ENCODE assay signal across 8 cellular contexts in the genomic region with DNA sequence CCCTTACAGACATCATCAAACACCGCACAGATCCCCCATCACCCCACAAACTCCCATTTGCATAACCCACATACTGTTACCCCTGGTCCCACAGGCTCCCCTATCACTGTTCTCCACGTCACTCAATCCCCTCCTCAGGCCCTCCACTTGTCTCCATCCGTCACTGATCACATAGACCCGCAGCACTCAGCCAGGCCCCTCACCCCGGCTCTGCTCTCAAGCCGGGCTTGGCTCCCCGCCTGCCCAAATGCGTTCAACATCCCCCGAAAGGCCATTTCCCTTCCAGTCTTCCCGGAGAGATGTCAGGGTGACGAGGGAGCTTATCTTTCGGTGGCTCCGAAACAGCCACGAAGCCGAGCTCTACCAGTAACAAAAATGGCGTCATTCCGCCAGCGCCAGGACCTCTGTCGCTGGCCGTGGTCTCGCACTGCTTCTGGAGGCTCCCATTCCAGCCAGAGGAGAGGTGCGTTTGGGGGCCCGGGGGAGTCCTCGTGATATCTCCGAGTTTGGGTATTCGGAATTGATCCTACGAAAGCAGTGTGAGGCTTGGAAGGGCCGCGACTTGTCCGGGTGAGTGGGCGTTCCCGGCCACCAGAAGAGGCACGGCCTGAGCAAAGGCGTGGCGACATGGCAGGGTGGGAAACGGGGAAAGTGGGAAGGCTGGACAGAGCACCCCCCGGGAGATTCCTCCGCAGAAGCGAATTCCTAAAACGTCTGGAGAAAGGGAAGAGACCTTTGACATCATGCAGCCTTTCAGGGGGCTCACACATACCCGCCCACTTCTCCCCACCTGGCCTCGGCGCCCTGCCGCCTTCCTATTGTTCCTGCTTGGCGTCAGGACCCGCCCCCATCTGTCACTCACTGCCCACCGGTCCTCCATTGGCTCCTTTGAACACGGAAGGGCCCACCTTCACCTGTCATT. TPM values are rescaled to one million over a fixed set of nuclear protein-coding genes. Genes with fewer than 3 reads are reported as not detected.
A peak's percentile ranks its signal among the peaks of the same experiment; 100 is the strongest.
DNase-seq lines count a peak whose midpoint lies in the region; ATAC-seq and TF ChIP-seq lines count a peak whose summit lies in the region.

A gene (minus strand): TSS at position 577 of the 922 bp plus-strand sequence. CDS start 4,754 bp downstream, outside the sequence.

- H3K4me3 Mint-ChIP-seq in activated naive CD8-positive, alpha-beta T cell treated with anti-CD3 and anti-CD28 coated beads, Interleukin-2, amount 10 ng/mL, durations not matched to agents 7 days and 5 days = peak within 1 kb of the TSS; percentile 95

- no peaks in the 10 kb centered on the region for H3K9me3 Mint-ChIP-seq in activated naive CD8-positive, alpha-beta T cell treated with anti-CD3 and anti-CD28 coated beads, Interleukin-2, amount 10 ng/mL, durations not matched to agents 7 days and 5 days

- TF ChIP-seq EP300 in ovary (IDR thresholded peaks at IDR 0.05) = no peak

- POLR2A ChIA-PET in activated naive CD8-positive, alpha-beta T cell treated with anti-CD3 and anti-CD28 coated beads, Interleukin-2, amount 10 ng/mL, durations not matched to agents 7 days and 5 days (lab: Charles Lee) = no interaction called here

- peak within 1 kb of the TSS; percentile 87 for H3K9ac ChIP-seq in HUES64 (ENCODE audit: low read depth, low read length)

- TF ChIP-seq POLR2A in ovary (IDR thresholded peaks at IDR 0.05) = peak; percentile 50
- peak in 1 of 2 donors; percentile 72 for TF ChIP-seq POLR2A in thyroid gland (IDR thresholded peaks at IDR 0.05)

- WGBS in HUES64 = 3% methylated on average over 48 of the region's 48 CpGs
- 29 to 48% (median 31%) methylated on average over 48 of the region's 48 CpGs for WGBS in ovary, 3 donors
- 1 to 3% methylated on average over 7 to 24 of the region's 48 CpGs for WGBS in thyroid gland, 2 donors

- H3K36me3 ChIP-seq in HUES64 (ENCODE audit: insufficient read depth, low read length) (no peaks in the 10 kb centered on the region), cardiac muscle cell (no peaks in the 10 kb centered on the region), ovary (no peaks in the 10 kb centered on the region), thyroid gland (no peaks in the 10 kb centered on the region)

- TF ChIP-seq CTCF in cardiac muscle cell (IDR thresholded peaks at IDR 0.05; ENCODE audit: low read depth, low read length) (no peak), ovary (IDR thresholded peaks at IDR 0.05) (no peak), thyroid gland (IDR thresholded peaks at IDR 0.05) (no peak)

- peak within 1 kb of the TSS; percentile 97 for H3K27ac Mint-ChIP-seq in activated naive CD8-positive, alpha-beta T cell treated with anti-CD3 and anti-CD28 coated beads, Interleukin-2, amount 10 ng/mL, durations not matched to agents 7 days and 5 days

- no peaks in the 10 kb centered on the region for H3K27me3 ChIP-seq in HUES64 (ENCODE audit: insufficient read depth, low read length)
- H3K27me3 ChIP-seq in cardiac muscle cell = no peaks in the 10 kb centered on the region
- H3K27me3 ChIP-seq in ovary = no peaks in the 10 kb centered on the region
- H3K27me3 ChIP-seq in thyroid gland = no peaks in the 10 kb centered on the region

- peak in 13 of 14 donors; percentile 0 to 82 (median 50) for DNase-seq in C1 segment of cervical spinal cord (lab: John Stamatoyannopoulos, UW)
- DNase-seq in SHP77 (lab: John Stamatoyannopoulos, UW) = peak; percentile 32 to 54
- peak; percentile 61 for DNase-seq in activated naive CD8-positive, alpha-beta T cell treated with anti-CD3 and anti-CD28 coated beads, Interleukin-2, amount 10 ng/mL, durations not matched to agents 7 days and 5 days
- DNase-seq in cardiac muscle cell (ENCODE audit: low read depth in 1 of 2, low spot score in 1 of 2) = peak; percentile 72 to 73
- DNase-seq in ovary = peak; percentile 74 to 79 (median 76)
- peak; percentile 86 for DNase-seq in thyroid gland

- peaks cover 5% of the 10 kb centered on the region for H3K36me3 Mint-ChIP-seq in activated naive CD8-positive, alpha-beta T cell treated with anti-CD3 and anti-CD28 coated beads, Interleukin-2, amount 10 ng/mL, durations not matched to agents 7 days and 5 days

- H3K4me3 ChIP-seq in HUES64 (ENCODE audit: low read length) = peak within 1 kb of the TSS; percentile 93
- H3K4me3 ChIP-seq in cardiac muscle cell = peak within 1 kb of the TSS; percentile 54
- peak within 1 kb of the TSS; percentile 62 for H3K4me3 ChIP-seq in ovary
- H3K4me3 ChIP-seq in thyroid gland (replicated peaks in 1 of 3) = peak within 1 kb of the TSS; percentile 42 to 79 (median 70)

- H3K27ac ChIP-seq in HUES64 (ENCODE audit: low read depth, low read length) (peak within 1 kb of the TSS; percentile 80), cardiac muscle cell (peak within 1 kb of the TSS; percentile 95), ovary (peak within 1 kb of the TSS; percentile 49 to 63), thyroid gland (peak within 1 kb of the TSS; percentile 67 to 79 (median 77))

- intact Hi-C loops in ovary (cut with DNase I) = no loop called here
- intact Hi-C loops in thyroid gland (cut with DNase I) = no loop called here

- peak; percentile 81 for ATAC-seq in GM19452 (IDR thresholded peaks at IDR 0.05; ENCODE audit: unreplicated experiment)
- peak; percentile 88 for ATAC-seq in activated naive CD8-positive, alpha-beta T cell treated with anti-CD3 and anti-CD28 coated beads, Interleukin-2, amount 10 ng/mL, durations not matched to agents 7 days and 5 days (ENCODE audit: low read depth)

- H3K27me3 Mint-ChIP-seq in activated naive CD8-positive, alpha-beta T cell treated with anti-CD3 and anti-CD28 coated beads, Interleukin-2, amount 10 ng/mL, durations not matched to agents 7 days and 5 days = no peaks in the 10 kb centered on the region

- peaks cover 9% of the 10 kb centered on the region for H3K4me1 Mint-ChIP-seq in activated naive CD8-positive, alpha-beta T cell treated with anti-CD3 and anti-CD28 coated beads, Interleukin-2, amount 10 ng/mL, durations not matched to agents 7 days and 5 days

- H3K4me1 ChIP-seq in HUES64 (ENCODE audit: insufficient read depth, low read length) = no peaks in the 10 kb centered on the region
- no peaks in the 10 kb centered on the region for H3K4me1 ChIP-seq in cardiac muscle cell (ENCODE audit: low read depth)
- H3K4me1 ChIP-seq in ovary (ENCODE audit: insufficient read depth) = peaks cover 2% of the 10 kb centered on the region
- H3K4me1 ChIP-seq in thyroid gland = no peaks in the 10 kb centered on the region

- H3K9me3 ChIP-seq in HUES64 (ENCODE audit: insufficient read depth, low read depth, low read length) (no peaks in the 10 kb centered on the region), cardiac muscle cell (ENCODE audit: low read depth) (no peaks in the 10 kb centered on the region), ovary (no peaks in the 10 kb centered on the region), thyroid gland (no peaks in the 10 kb centered on the region)

RNA-seq across cellular contexts. Expression of the gene that starts here (rescaled TPM):
- 1.3 TPM for polyA plus RNA-seq in HUES64 (2013, experiment 1 of 2)
- polyA plus RNA-seq in HUES64 (2013, experiment 2 of 2) = 1.2 TPM
- 1 to 10 TPM; 3.7 to 3.8 TPM for total RNA-seq in activated naive CD8-positive, alpha-beta T cell treated with anti-CD3 and anti-CD28 coated beads, Interleukin-2, amount 10 ng/mL, durations not matched to agents 7 days and 5 days
- total RNA-seq in cardiac muscle cell = 1.2 and 1.6 TPM in 2 replicates
- 1.7 and 2.2 TPM in 2 replicates for polyA plus RNA-seq in cardiac muscle cell
- total RNA-seq in ovary = 1 to 10 TPM; 2.8 to 6.9 (median 4.1) TPM
- polyA plus RNA-seq in ovary = 1 to 10 TPM; 2.9 to 6.6 TPM
- total RNA-seq in thyroid gland = 1 to 10 TPM; 2.6 to 6.4 (median 6.0) TPM

Comparison
In these comparisons a context has a peak if more than half of its experiments do, and no peak if none do; other contexts are left out.
1. Peak in every context shown above with its lines: DNase-seq, ATAC-seq, H3K4me3 ChIP-seq and H3K27ac ChIP-seq.